21 cellular contexts compared by ENCODE assay signal in the genomic region with DNA sequence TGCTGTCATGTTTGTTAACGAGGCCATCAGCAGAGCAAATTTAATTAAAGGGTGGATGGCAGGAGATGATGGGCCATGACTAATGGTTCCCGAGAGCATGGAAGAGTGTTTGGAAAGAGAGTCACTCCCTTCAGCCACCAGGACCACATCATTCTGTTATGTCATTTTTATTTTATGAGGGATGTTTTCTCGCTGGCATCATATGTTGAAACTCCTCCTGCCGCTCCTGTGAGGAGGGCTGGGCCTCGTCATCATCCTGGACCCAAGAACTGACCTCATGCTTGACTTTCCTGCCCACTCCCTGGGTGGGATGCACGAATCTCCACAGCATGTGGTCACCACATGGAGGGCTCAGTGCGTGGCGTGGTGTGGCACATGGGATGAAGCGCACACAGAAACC.
DNase-seq lines count a peak whose midpoint lies in the region; ATAC-seq lines count a peak whose summit lies in the region.
"Had no signal": no experiment of that assay in that cellular context is flagged by ENCODE, and none has a peak within 500 bp of the region (broad histone marks: within the 10 kb centered on the region; RNA-seq: fewer than 3 reads in every experiment).

No MANE protein-coding gene starts in this region.

- H3K4me3 Mint-ChIP-seq in activated CD8-positive, alpha-beta memory T cell treated with anti-CD3 and anti-CD28 coated beads, Interleukin-2, amount 10 ng/mL, durations not matched to agents 7 days and 5 days, result no peak overlapping the region
- H3K4me3 Mint-ChIP-seq: activated B cell treated with CpG ODN at 0.5 μM for 24 hours; activated naive CD4-positive, alpha-beta T cell treated with anti-CD3 and anti-CD28 coated beads for 36 hours; activated T-cell treated with anti-CD3 and anti-CD28 coated beads, Interleukin-2, amount 50 U/mL, for 24 hours; stimulated activated naive CD8-positive, alpha-beta T cell treated with anti-CD3 and anti-CD28 coated beads, Interleukin-15, amount 100 ng/mL, for 72 hours; T-helper 2 cell treated with Interferon-gamma antibody and Interleukin-4, amounts not matched to agents 5 μg/mL and 100 μg/mL, for 36 hours had no signal

- H3K36me3 Mint-ChIP-seq in activated CD8-positive, alpha-beta memory T cell treated with anti-CD3 and anti-CD28 coated beads, Interleukin-2, amount 10 ng/mL, durations not matched to agents 7 days and 5 days, result no peaks in the 10 kb centered on the region

- no peaks in the 10 kb centered on the region for H3K9me3 Mint-ChIP-seq in activated CD8-positive, alpha-beta memory T cell treated with anti-CD3 and anti-CD28 coated beads, Interleukin-2, amount 10 ng/mL, durations not matched to agents 7 days and 5 days (ENCODE audit: low read depth)

- CTCF ChIA-PET in activated CD8-positive, alpha-beta memory T cell treated with anti-CD3 and anti-CD28 coated beads, Interleukin-2, amount 10 ng/mL, durations not matched to agents 7 days and 5 days (lab: Charles Lee), result interaction anchor here (1.1 kb wide), 1 partner anchor 56 kb away, joined by 3 read pairs; no protein-coding TSS in a partner anchor

- no peaks in the 10 kb centered on the region for H3K4me1 Mint-ChIP-seq in activated CD8-positive, alpha-beta memory T cell treated with anti-CD3 and anti-CD28 coated beads, Interleukin-2, amount 10 ng/mL, durations not matched to agents 7 days and 5 days
- H3K4me1 Mint-ChIP-seq: activated B cell treated with CpG ODN at 0.5 μM for 24 hours had no signal

- peak; percentile 83 for DNase-seq in AG20443 (ENCODE audit: low spot score)
- DNase-seq in EL, result peak; percentile 69
- DNase-seq in activated CD8-positive, alpha-beta memory T cell treated with anti-CD3 and anti-CD28 coated beads, Interleukin-2, amount 10 ng/mL, durations not matched to agents 7 days and 5 days, result peak; percentile 15
- peak; percentile 80 for DNase-seq in mesenteric fat pad (ENCODE audit: low spot score)
- DNase-seq in NCI-H1048 (lab: John Stamatoyannopoulos, UW), result no peak
- DNase-seq in DMS53 (lab: John Stamatoyannopoulos, UW), result no peak
- DNase-seq in epidermal melanocyte (ENCODE audit: insufficient read length, low spot score), result no peak
- DNase-seq: activated B cell treated with CpG ODN at 0.5 μM for 24 hours; activated CD4-positive, alpha-beta T cell treated with anti-CD3 and anti-CD28 coated beads, Interleukin-2, amount 50 U/mL, for 48 hours; activated naive CD4-positive, alpha-beta T cell treated with anti-CD3 and anti-CD28 coated beads for 36 hours; activated T-cell treated with anti-CD3 and anti-CD28 coated beads, Interleukin-2, amount 50 U/mL, for 24 hours; BE2C; caudate nucleus; erythroblast; left lung; mucosa of descending colon; NCI-H2029 treated with DMSO at 0.1 percent for 48 hours; stimulated activated CD4-positive, alpha-beta T cell treated with anti-CD3 and anti-CD28 coated beads, Interleukin-4, amount 100 ng/mL, for 4 hours; stimulated activated naive CD8-positive, alpha-beta T cell treated with anti-CD3 and anti-CD28 coated beads, Interleukin-15, amount 100 ng/mL, for 72 hours had no signal

- H3K27ac Mint-ChIP-seq in activated CD8-positive, alpha-beta memory T cell treated with anti-CD3 and anti-CD28 coated beads, Interleukin-2, amount 10 ng/mL, durations not matched to agents 7 days and 5 days, result no peak overlapping the region
- H3K27ac Mint-ChIP-seq: activated B cell treated with CpG ODN at 0.5 μM for 24 hours; activated naive CD4-positive, alpha-beta T cell treated with anti-CD3 and anti-CD28 coated beads for 36 hours; activated T-cell treated with anti-CD3 and anti-CD28 coated beads, Interleukin-2, amount 50 U/mL, for 24 hours; T-helper 2 cell treated with Interferon-gamma antibody and Interleukin-4, amounts not matched to agents 5 μg/mL and 100 μg/mL, for 36 hours had no signal

- ATAC-seq in activated CD8-positive, alpha-beta memory T cell treated with anti-CD3 and anti-CD28 coated beads, Interleukin-2, amount 10 ng/mL, durations not matched to agents 7 days and 5 days, result no peak
- ATAC-seq: K562; left lung; mucosa of descending colon; stimulated activated naive CD8-positive, alpha-beta T cell treated with anti-CD3 and anti-CD28 coated beads, Interleukin-15, amount 100 ng/mL, for 72 hours had no signal

- H3K27me3 Mint-ChIP-seq in activated CD8-positive, alpha-beta memory T cell treated with anti-CD3 and anti-CD28 coated beads, Interleukin-2, amount 10 ng/mL, durations not matched to agents 7 days and 5 days, result no peaks in the 10 kb centered on the region
- H3K27me3 Mint-ChIP-seq: activated B cell treated with CpG ODN at 0.5 μM for 24 hours had no signal

Comparison
In these comparisons a context has a peak if more than half of its experiments do, and no peak if none do; other contexts are left out.
1. DNase-seq: peak in AG20443 (single experiment), EL (single experiment), activated CD8-positive, alpha-beta memory T cell treated with anti-CD3 and anti-CD28 coated beads, Interleukin-2, amount 10 ng/mL, durations not matched to agents 7 days and 5 days (single experiment) and mesenteric fat pad (single experiment); none in NCI-H1048 (single experiment), DMS53 (single experiment) and epidermal melanocyte (single experiment).